9 cellular contexts compared by ENCODE assay signal in genomic region chr3:192494176-192494575, GRCh38.
A peak's percentile ranks its signal among the peaks of the same experiment; 100 is the strongest.
DNase-seq lines count a peak whose midpoint lies in the region; ATAC-seq lines count a peak whose summit lies in the region.
"Had no signal": no experiment of that assay in that cellular context is flagged by ENCODE, and none has a peak within 500 bp of the region (broad histone marks: within the 10 kb centered on the region; RNA-seq: fewer than 3 reads in every experiment).

No MANE protein-coding gene starts in this region.

- DNase-seq in NCI-H2196 (lab: John Stamatoyannopoulos, UW; ENCODE audit: unreplicated experiment), result peak; percentile 82
- peak; percentile 31 for DNase-seq in inferior parietal cortex (ENCODE audit: extremely low spot score)
- no peak for DNase-seq in ACHN
- DNase-seq in effector CD8-positive, alpha-beta T cell (lab: John Stamatoyannopoulos, UW), result no peak
- no peak for DNase-seq in SHP77 (lab: John Stamatoyannopoulos, UW)
- DNase-seq: activated naive CD8-positive, alpha-beta T cell treated with anti-CD3 and anti-CD28 coated beads, Interleukin-2, amount 10 ng/mL, durations not matched to agents 7 days and 5 days had no signal

- peak; percentile 69 for ATAC-seq in GM18870 (IDR thresholded peaks at IDR 0.05; ENCODE audit: unreplicated experiment)
- ATAC-seq in HG02885 (IDR thresholded peaks at IDR 0.05; ENCODE audit: poor library complexity, unreplicated experiment), result peak; percentile 64
- no peak for ATAC-seq in GM21737 (IDR thresholded peaks at IDR 0.05; ENCODE audit: unreplicated experiment)

- in situ Hi-C loops in ACHN (cut with HindIII; ENCODE audit: low pct_ligation_motif_present, low pct_unique_long_range_greater_than_20kb, low sequenced_read_pairs), result no loop called here

Comparison
In these comparisons a context has a peak if more than half of its experiments do, and no peak if none do; other contexts are left out.
1. DNase-seq: peak in NCI-H2196 (single experiment) and inferior parietal cortex (single experiment); none in ACHN (single experiment), effector CD8-positive, alpha-beta T cell (single experiment) and SHP77 (0 of 2).